Comparison of ENCODE assay signal across 2 cellular contexts in the genomic region with DNA sequence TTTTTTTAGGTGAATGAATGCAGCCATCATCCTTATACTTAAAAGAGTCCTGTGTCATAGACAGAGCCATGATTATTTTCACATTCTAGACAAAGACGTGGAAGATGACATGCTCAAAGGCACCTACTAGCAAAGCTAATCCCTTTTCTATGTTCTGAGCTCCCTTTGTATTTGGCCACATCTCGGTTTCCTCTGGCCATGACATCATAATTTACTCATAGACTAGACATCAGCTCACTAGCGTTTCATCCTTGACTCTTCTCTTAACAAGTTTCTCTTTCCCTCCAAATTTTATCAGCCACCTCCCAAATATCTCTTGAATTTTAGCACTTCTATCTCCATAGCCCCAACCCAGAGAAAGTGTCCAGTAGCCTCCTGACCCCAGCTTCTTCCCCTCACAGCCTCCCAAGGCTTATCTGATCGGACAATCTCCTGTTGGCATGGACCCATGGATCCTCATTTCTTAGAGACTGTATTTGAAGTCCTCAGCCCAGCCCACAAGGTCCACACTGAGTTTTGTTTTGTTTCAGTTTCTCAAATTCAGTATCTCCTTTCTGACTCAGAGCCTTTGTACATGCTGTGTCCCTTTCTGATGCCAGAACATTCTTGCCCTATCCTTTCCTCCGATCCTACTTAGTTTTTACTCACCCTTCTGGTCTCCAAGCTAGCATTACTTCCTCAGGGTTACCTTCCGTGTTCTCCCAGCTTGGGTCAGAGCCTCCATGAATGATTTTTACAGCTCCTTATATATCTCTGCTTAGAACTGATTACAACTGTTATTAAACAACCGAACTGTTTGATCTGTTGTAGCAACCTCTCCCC.
TF ChIP-seq lines count a peak whose summit lies in the region.

No MANE protein-coding gene starts in this region.

TF ChIP-seq in SK-N-SH, 30 proteins besides CTCF, POLR2A, EP300 and RAD21:
- TF ChIP-seq YY1 (IDR thresholded peaks at IDR 0.05; ENCODE audit: low read depth) (no peak), NFIC (IDR thresholded peaks at IDR 0.05; ENCODE audit: borderline replicate concordance) (peak; percentile 32; the same call in 1 of the 2 replicates)

TF ChIP-seq in SK-N-SH treated with all-trans-retinoic acid at 6 μM for 48 hours, 23 proteins besides CTCF, POLR2A, EP300 and RAD21:
- no peak for TF ChIP-seq TCF4 (CRISPR knock-in tag; IDR thresholded peaks at IDR 0.05; ENCODE audit: borderline replicate concordance)
- no peak for TF ChIP-seq ZNF70 (CRISPR knock-in tag; IDR thresholded peaks at IDR 0.05)
- TF ChIP-seq, protein P1, sequence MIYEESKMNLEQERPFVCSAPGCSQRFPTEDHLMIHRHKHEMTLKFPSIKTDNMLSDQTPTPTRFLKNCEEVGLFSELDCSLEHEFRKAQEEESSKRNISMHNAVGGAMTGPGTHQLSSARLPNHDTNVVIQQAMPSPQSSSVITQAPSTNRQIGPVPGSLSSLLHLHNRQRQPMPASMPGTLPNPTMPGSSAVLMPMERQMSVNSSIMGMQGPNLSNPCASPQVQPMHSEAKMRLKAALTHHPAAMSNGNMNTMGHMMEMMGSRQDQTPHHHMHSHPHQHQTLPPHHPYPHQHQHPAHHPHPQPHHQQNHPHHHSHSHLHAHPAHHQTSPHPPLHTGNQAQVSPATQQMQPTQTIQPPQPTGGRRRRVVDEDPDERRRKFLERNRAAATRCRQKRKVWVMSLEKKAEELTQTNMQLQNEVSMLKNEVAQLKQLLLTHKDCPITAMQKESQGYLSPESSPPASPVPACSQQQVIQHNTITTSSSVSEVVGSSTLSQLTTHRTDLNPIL (CRISPR knock-in tag; IDR thresholded peaks at IDR 0.05; ENCODE audit: low read depth): no peak
- no peak for TF ChIP-seq GLIS3 (CRISPR knock-in tag; IDR thresholded peaks at IDR 0.05)
- TF ChIP-seq, protein P2, sequence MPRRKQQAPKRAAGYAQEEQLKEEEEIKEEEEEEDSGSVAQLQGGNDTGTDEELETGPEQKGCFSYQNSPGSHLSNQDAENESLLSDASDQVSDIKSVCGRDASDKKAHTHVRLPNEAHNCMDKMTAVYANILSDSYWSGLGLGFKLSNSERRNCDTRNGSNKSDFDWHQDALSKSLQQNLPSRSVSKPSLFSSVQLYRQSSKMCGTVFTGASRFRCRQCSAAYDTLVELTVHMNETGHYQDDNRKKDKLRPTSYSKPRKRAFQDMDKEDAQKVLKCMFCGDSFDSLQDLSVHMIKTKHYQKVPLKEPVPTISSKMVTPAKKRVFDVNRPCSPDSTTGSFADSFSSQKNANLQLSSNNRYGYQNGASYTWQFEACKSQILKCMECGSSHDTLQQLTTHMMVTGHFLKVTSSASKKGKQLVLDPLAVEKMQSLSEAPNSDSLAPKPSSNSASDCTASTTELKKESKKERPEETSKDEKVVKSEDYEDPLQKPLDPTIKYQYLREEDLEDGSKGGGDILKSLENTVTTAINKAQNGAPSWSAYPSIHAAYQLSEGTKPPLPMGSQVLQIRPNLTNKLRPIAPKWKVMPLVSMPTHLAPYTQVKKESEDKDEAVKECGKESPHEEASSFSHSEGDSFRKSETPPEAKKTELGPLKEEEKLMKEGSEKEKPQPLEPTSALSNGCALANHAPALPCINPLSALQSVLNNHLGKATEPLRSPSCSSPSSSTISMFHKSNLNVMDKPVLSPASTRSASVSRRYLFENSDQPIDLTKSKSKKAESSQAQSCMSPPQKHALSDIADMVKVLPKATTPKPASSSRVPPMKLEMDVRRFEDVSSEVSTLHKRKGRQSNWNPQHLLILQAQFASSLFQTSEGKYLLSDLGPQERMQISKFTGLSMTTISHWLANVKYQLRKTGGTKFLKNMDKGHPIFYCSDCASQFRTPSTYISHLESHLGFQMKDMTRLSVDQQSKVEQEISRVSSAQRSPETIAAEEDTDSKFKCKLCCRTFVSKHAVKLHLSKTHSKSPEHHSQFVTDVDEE (CRISPR knock-in tag; IDR thresholded peaks at IDR 0.05): no peak
- TF ChIP-seq ZNF8 (CRISPR knock-in tag; IDR thresholded peaks at IDR 0.05): no peak
- TF ChIP-seq OSR1 (CRISPR knock-in tag; IDR thresholded peaks at IDR 0.05): no peak
